In the genomic region with DNA sequence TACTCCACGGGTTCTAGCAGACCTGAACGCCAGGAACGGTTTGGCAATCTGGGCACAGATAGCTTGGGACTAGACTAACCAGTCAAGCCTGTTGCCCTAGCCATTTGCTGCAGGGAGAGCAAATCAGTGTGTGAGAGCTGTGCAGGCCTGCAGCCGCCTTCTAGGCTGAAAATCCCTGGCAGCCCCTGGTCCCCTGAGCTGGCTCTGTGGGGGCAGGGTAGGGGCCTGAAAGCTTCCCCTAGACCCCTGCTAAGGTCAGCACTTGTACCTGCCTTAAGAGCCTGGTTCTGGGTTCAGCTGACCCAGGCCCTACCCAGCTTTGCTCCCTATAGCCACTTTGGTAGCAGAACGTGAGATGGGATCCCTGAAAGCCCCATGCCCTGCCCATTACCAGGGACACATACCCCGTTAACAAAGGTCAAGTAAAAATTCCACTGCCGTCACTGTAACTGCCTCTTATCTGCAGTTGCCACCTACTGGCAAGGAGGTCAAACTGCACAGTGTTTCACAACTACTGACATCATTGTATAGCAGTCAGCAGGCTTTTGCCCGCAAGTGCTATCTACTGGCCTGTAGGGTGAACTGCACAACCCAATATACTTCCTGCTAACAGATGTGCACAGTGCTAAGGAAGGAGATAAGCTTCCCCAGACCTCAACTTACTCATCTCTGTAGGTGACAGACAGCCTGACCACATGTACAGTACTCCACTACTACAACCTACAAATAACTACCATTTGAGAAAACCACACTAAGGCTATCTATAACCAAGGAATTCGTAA, we compare ENCODE assay signal across 8 cellular contexts.
DNase-seq lines count a peak whose midpoint lies in the region; ATAC-seq lines count a peak whose summit lies in the region.

No MANE protein-coding gene starts in this region.

- peak; percentile 31 for DNase-seq in NCI-H2029 (lab: John Stamatoyannopoulos, UW)
- DNase-seq in NCI-H2029 treated with DMSO at 0.1 percent for 48 hours (lab: John Stamatoyannopoulos, UW): no peak
- DNase-seq in NAMALWA (ENCODE audit: low spot score): peak; percentile 90
- peak; percentile 23 for DNase-seq in activated CD4-positive, alpha-beta T cell treated with anti-CD3 and anti-CD28 coated beads for 1 hour
- DNase-seq in epithelial cell of prostate (ENCODE audit: low read depth, low spot score): peak; percentile 43
- DNase-seq in renal cortical epithelial cell (ENCODE audit: low read depth): peak; percentile 61
- DNase-seq in nucleus accumbens (lab: John Stamatoyannopoulos, UW): no peak

- no peak overlapping the region for H3K27ac ChIP-seq in epithelial cell of prostate

- ATAC-seq in HG02610 (IDR thresholded peaks at IDR 0.05; ENCODE audit: unreplicated experiment): peak; percentile 98

Comparison
In these comparisons a context has a peak if more than half of its experiments do, and no peak if none do; other contexts are left out.
1. DNase-seq: peak in NCI-H2029 (single experiment), NAMALWA (single experiment), activated CD4-positive, alpha-beta T cell treated with anti-CD3 and anti-CD28 coated beads for 1 hour (single experiment), epithelial cell of prostate (single experiment) and renal cortical epithelial cell (single experiment); none in NCI-H2029 treated with DMSO at 0.1 percent for 48 hours (single experiment) and nucleus accumbens (0 of 56).